1 cellular context compared by ENCODE assay signal in the genomic region with DNA sequence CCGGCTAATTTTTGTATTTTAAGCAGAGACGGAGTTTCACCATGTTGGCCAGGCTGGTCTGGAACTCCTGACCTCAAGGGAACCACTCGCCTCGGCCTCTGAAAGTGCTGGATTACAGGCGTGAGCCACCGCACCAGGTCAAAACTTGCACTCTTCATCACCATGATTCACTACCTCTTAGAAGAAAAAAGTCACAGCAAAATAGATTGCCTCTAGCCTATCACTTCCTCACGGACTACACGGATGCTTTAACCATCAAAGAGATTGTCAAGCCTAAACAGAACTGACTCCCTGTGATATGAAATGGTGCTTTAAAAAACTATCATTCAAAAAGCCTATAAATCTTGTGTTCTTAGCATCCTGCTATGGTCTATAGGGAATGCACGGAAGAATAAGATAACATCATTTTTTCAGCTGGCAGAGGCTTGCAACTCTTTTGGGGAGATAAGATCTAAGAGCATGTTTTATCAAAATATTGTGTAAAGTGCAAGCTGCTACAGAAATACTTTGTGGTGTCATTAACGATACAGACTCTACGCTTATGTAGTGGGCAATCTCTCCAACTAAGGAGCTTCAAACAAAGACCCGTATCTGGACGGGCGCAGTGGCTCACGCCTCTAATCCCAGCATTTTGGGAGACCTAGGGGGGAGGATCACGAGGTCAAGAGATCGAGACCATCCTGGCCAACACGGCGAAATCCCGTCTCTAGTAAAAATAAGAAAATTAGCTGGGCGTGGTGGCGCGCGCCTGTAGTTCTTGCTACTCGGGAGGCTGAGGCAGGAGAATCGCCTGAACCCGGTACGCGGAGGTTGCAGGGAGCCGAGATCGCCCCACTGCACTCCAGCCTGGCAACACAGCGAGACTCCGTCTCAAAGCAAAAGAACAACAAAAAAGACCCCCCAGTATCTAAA.
TF ChIP-seq lines count a peak whose summit lies in the region.

No MANE protein-coding gene starts in this region.

TF ChIP-seq in K562, 482 proteins besides CTCF, POLR2A, EP300 and RAD21 (continues in another document):
- TF ChIP-seq RREB1 (CRISPR knock-in tag; IDR thresholded peaks at IDR 0.05) (no peak), HNRNPUL1 (IDR thresholded peaks at IDR 0.05; ENCODE audit: low read length) (no peak), GTF2A2 (tag; IDR thresholded peaks at IDR 0.05) (0 out of 2 replicates have a peak, but pooled peaks have one; percentile 34), HNRNPL (IDR thresholded peaks at IDR 0.05; ENCODE audit: low read depth, low read length) (no peak), AFF4 (CRISPR knock-in tag; IDR thresholded peaks at IDR 0.05) (peak; percentile 72; the same call in 1 of the 2 replicates), ZNF609 (CRISPR knock-in tag; IDR thresholded peaks at IDR 0.05; ENCODE audit: borderline replicate concordance) (no peak), KDM4B (IDR thresholded peaks at IDR 0.05; ENCODE audit: borderline replicate concordance in 2 of 2, low read depth in 1 of 2) (no peak), ETV5 (CRISPR knock-in tag; IDR thresholded peaks at IDR 0.05; ENCODE audit: low read depth) (0 out of 2 replicates have a peak, but pooled peaks have one; percentile 5), TSC22D4 (tag; IDR thresholded peaks at IDR 0.05) (no peak), ELF2 (CRISPR knock-in tag; IDR thresholded peaks at IDR 0.05) (no peak), CHCHD3 (CRISPR knock-in tag; IDR thresholded peaks at IDR 0.05) (no peak), ZNF3 (CRISPR knock-in tag; IDR thresholded peaks at IDR 0.05) (no peak), PHF8 (IDR thresholded peaks at IDR 0.05; ENCODE audit: borderline replicate concordance, low read length) (no peak), ADNP (tag; IDR thresholded peaks at IDR 0.05) (peak; percentile 71; the same call in 1 of the 2 replicates), FOS (IDR thresholded peaks at IDR 0.05; ENCODE audit: extremely low read depth, insufficient read length) (no peak), SMARCA5 (IDR thresholded peaks at IDR 0.05) (peak; percentile 85), NR4A1 (CRISPR knock-in tag; IDR thresholded peaks at IDR 0.05) (no peak), NR4A1 (tag; IDR thresholded peaks at IDR 0.05) (no peak), LCOR (CRISPR knock-in tag; IDR thresholded peaks at IDR 0.05) (peak; percentile 40), GATA2 (CRISPR knock-in tag; IDR thresholded peaks at IDR 0.05) (peak; percentile 76), ZBTB8A (IDR thresholded peaks at IDR 0.05; ENCODE audit: partially characterized antibody) (no peak), MCM2 (IDR thresholded peaks at IDR 0.05; ENCODE audit: low read depth) (no peak), TFE3 (CRISPR knock-in tag; IDR thresholded peaks at IDR 0.05) (peak; percentile 38), THRB (CRISPR knock-in tag; conservative IDR thresholded peaks at IDR 0.05) (no peak), DMBX1 (CRISPR knock-in tag; IDR thresholded peaks at IDR 0.05; ENCODE audit: borderline replicate concordance) (peak; percentile 51), ZNF41 (CRISPR knock-in tag; conservative IDR thresholded peaks at IDR 0.05) (no peak), PREB (CRISPR knock-in tag; IDR thresholded peaks at IDR 0.05) (0 out of 2 replicates have a peak, but pooled peaks have one; percentile 15)
- TF ChIP-seq, protein P1, sequence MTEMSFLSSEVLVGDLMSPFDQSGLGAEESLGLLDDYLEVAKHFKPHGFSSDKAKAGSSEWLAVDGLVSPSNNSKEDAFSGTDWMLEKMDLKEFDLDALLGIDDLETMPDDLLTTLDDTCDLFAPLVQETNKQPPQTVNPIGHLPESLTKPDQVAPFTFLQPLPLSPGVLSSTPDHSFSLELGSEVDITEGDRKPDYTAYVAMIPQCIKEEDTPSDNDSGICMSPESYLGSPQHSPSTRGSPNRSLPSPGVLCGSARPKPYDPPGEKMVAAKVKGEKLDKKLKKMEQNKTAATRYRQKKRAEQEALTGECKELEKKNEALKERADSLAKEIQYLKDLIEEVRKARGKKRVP (CRISPR knock-in tag; IDR thresholded peaks at IDR 0.05): no peak
